ENCODE assay signal across 16 cellular contexts in the genomic region with DNA sequence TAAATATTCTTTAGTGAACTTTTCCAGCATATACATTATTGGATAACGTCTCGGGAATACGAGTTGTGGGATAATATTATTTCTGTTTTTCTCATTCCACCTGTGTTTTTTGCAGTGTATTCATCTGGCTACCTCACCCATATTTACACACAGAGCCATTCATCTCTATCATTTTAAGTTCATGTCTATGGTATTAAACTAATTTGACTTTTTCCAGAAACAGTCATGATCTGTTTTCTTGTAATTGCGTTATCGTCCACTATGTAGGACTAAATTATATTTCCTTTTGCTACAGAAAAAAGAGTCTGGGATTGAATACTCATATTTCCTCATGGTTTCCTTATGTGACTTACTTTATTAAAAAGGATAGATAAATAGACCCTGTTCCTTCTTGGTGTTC. TPM values are rescaled to one million over a fixed set of nuclear protein-coding genes. Genes with fewer than 3 reads are reported as not detected.
DNase-seq lines count a peak whose midpoint lies in the region; ATAC-seq and TF ChIP-seq lines count a peak whose summit lies in the region.
"Had no signal": no experiment of that assay in that cellular context is flagged by ENCODE, and none has a peak within 500 bp of the region (broad histone marks: within the 10 kb centered on the region; RNA-seq: fewer than 3 reads in every experiment).

No MANE protein-coding gene starts in this region.

- no peak overlapping the region for H2AFZ ChIP-seq in IMR-90 (replicated peaks; ENCODE audit: low read length, poor library complexity)

- no peak overlapping the region for H3K23ac ChIP-seq in IMR-90 (ENCODE audit: low read depth, low read length)

- H3K79me1 ChIP-seq in IMR-90 (ENCODE audit: low read depth in 1 of 2, low read length in 2 of 2) = peaks cover 20 to 48% of the 10 kb centered on the region in 2 experiments

- H3K18ac ChIP-seq in IMR-90 (ENCODE audit: low read depth, low read length) = no peak overlapping the region

- H3K9me3 ChIP-seq in IMR-90 (ENCODE audit: control insufficient read depth, insufficient read depth, low read length) (no peaks in the 10 kb centered on the region), neutrophil (no peaks in the 10 kb centered on the region), gastroesophageal sphincter (no peaks in the 10 kb centered on the region)
- H3K9me3 ChIP-seq: psoas muscle, tibial nerve had no signal

- H4K20me1 ChIP-seq in IMR-90 (ENCODE audit: insufficient read depth, low read length) = peaks cover 31% of the 10 kb centered on the region

- no peak overlapping the region for H3K56ac ChIP-seq in IMR-90 (ENCODE audit: extremely low read depth, insufficient read depth, low read length)

- H4K5ac ChIP-seq in IMR-90 (ENCODE audit: low read depth, low read length) = no peak overlapping the region

- peaks cover 0 to 1% of the 10 kb centered on the region in 2 donors for H3K36me3 Mint-ChIP-seq in activated T-cell treated with anti-CD3 and anti-CD28 coated beads, Interleukin-2, amount 50 U/mL, for 72 hours (ENCODE audit: insufficient read depth in 2 of 2)
- peaks cover 39% of the 10 kb centered on the region for H3K36me3 Mint-ChIP-seq in dendritic cell treated with granulocyte-macrophage colony-stimulating factor and Interleukin-4, amounts not matched to agents 40 ng/mL and 50 ng/mL, for 4 days (ENCODE audit: low read depth)

- H3K4ac ChIP-seq in IMR-90 (ENCODE audit: low read depth, low read length) = no peak overlapping the region

- no peak overlapping the region for H4K8ac ChIP-seq in IMR-90 (ENCODE audit: low read depth in 2 of 2, low read length in 2 of 2)

- H3K4me1 ChIP-seq in IMR-90 (ENCODE audit: control insufficient read depth, insufficient read depth, low read length) = peaks cover 14% of the 10 kb centered on the region
- peaks cover 63 to 68% of the 10 kb centered on the region in 2 experiments for H3K4me1 ChIP-seq in neutrophil (ENCODE audit: control insufficient read depth in 1 of 2, insufficient read depth in 1 of 2, low read depth in 1 of 2, low read length in 1 of 2)
- peaks cover 0 to 58% (median 19%) of the 10 kb centered on the region in 3 donors for H3K4me1 ChIP-seq in gastroesophageal sphincter

- dilution Hi-C loops in IMR-90 (cut with HindIII; ENCODE audit: low sequenced_read_pairs, unreplicated experiment) = no loop called here

- H2BK5ac ChIP-seq in IMR-90 (ENCODE audit: low read depth, low read length, poor library complexity, severe bottlenecking) = no peak overlapping the region

- no peak overlapping the region for H3K27ac ChIP-seq in IMR-90 (ENCODE audit: insufficient read depth, low read length)
- H3K27ac ChIP-seq in neutrophil = peak overlapping the region; percentile 97
- no peak overlapping the region for H3K27ac ChIP-seq in gastroesophageal sphincter
- H3K27ac ChIP-seq: psoas muscle had no signal

- peak overlapping the region; percentile 43; the same call in 1 of the 2 replicates for H2AK5ac ChIP-seq in IMR-90 (ENCODE audit: low read depth, low read length)

- H2BK120ac ChIP-seq in IMR-90 (ENCODE audit: low read depth, low read length) = no peak overlapping the region

- no peaks in the 10 kb centered on the region for H3K27me3 Mint-ChIP-seq in activated T-cell treated with anti-CD3 and anti-CD28 coated beads, Interleukin-2, amount 50 U/mL, for 72 hours (ENCODE audit: low read depth)
- no peaks in the 10 kb centered on the region for H3K27me3 Mint-ChIP-seq in dendritic cell treated with granulocyte-macrophage colony-stimulating factor and Interleukin-4, amounts not matched to agents 40 ng/mL and 50 ng/mL, for 4 days

- no peak overlapping the region for H2AK9ac ChIP-seq in IMR-90 (replicated peaks; ENCODE audit: low read depth, low read length, poor library complexity)

- H3K4me3 ChIP-seq in IMR-90 (ENCODE audit: insufficient read depth, low read depth, low read length) = no peak overlapping the region
- peak overlapping the region; percentile 86 to 94 for H3K4me3 ChIP-seq in neutrophil (ENCODE audit: low read depth in 1 of 2, low read length in 1 of 2)
- no peak overlapping the region for H3K4me3 ChIP-seq in gastroesophageal sphincter

- WGBS in IMR-90 (ENCODE audit: extremely low coverage in 2 of 2, insufficient read length in 1 of 2), 2 experiments = no CpG with 5 or more reads among the region's 5 CpGs
- 95 to 97% methylated on average over 5 of the region's 5 CpGs for WGBS in gastroesophageal sphincter (ENCODE audit: low coverage in 1 of 2), 2 donors

- POLR2A ChIA-PET in IMR-90 (lab: Charles Lee; ENCODE audit: unreplicated experiment) = interaction anchor here (0.6 kb wide), 2 partner anchors 64 to 118 kb away, joined by 4 to 8 read pairs; no protein-coding TSS in a partner anchor

- H3K9me3 Mint-ChIP-seq in activated T-cell treated with anti-CD3 and anti-CD28 coated beads, Interleukin-2, amount 50 U/mL, for 72 hours = no peaks in the 10 kb centered on the region
- H3K9me3 Mint-ChIP-seq in dendritic cell treated with granulocyte-macrophage colony-stimulating factor and Interleukin-4, amounts not matched to agents 40 ng/mL and 50 ng/mL, for 4 days = no peaks in the 10 kb centered on the region

- no peak overlapping the region for H3K14ac ChIP-seq in IMR-90 (replicated peaks; ENCODE audit: low read depth, low read length)

- TF ChIP-seq CTCF in IMR-90 (conservative IDR thresholded peaks at IDR 0.05; ENCODE audit: low read depth, low read length) (no peak), neutrophil (IDR thresholded peaks at IDR 0.05) (no peak), gastroesophageal sphincter (IDR thresholded peaks at IDR 0.05) (no peak), omental fat pad (IDR thresholded peaks at IDR 0.05) (no peak)

- in situ Hi-C loops in IMR-90 (cut with MboI; ENCODE audit: low sequenced_read_pairs) = no loop called here

- peak overlapping the region; percentile 83 to 99 for H3K4me3 Mint-ChIP-seq in activated T-cell treated with anti-CD3 and anti-CD28 coated beads, Interleukin-2, amount 50 U/mL, for 72 hours
- no peak overlapping the region for H3K4me3 Mint-ChIP-seq in dendritic cell treated with granulocyte-macrophage colony-stimulating factor and Interleukin-4, amounts not matched to agents 40 ng/mL and 50 ng/mL, for 4 days

- no peak overlapping the region for H4K91ac ChIP-seq in IMR-90 (ENCODE audit: insufficient read depth, low read depth, low read length)

- intact Hi-C loops in IMR-90 (cut with micrococcal nuclease) = loop anchor here (5.0 kb wide), 2 partner anchors 70 to 90 kb away; no protein-coding TSS in a partner anchor
- intact Hi-C loops in dendritic cell treated with granulocyte-macrophage colony-stimulating factor and Interleukin-4, amounts not matched to agents 40 ng/mL and 50 ng/mL, for 4 days (cut with micrococcal nuclease) = loop anchor here (10.0 kb wide), 2 partner anchors 72 to 108 kb away; a partner anchor contains a TSS

- no peak for TF ChIP-seq EP300 in gastroesophageal sphincter (IDR thresholded peaks at IDR 0.05)

- H2BK20ac ChIP-seq in IMR-90 (ENCODE audit: low read depth, low read length) = no peak overlapping the region

- H3K27ac Mint-ChIP-seq in activated T-cell treated with anti-CD3 and anti-CD28 coated beads, Interleukin-2, amount 50 U/mL, for 72 hours = peak overlapping the region; percentile 17
- H3K27ac Mint-ChIP-seq in dendritic cell treated with granulocyte-macrophage colony-stimulating factor and Interleukin-4, amounts not matched to agents 40 ng/mL and 50 ng/mL, for 4 days = peak overlapping the region; percentile 95

- H3K36me3 ChIP-seq in IMR-90 (ENCODE audit: control insufficient read depth, insufficient read depth, low read length) (0 out of 2 replicates have a peak, but pooled peaks cover 5% of the 10 kb centered on the region), neutrophil (peaks cover 12% of the 10 kb centered on the region), gastroesophageal sphincter (peaks cover 0 to 4% of the 10 kb centered on the region in 2 donors)

- TF ChIP-seq POLR2A in IMR-90 (IDR thresholded peaks at IDR 0.05; ENCODE audit: low read depth, low read length) (no peak), gastroesophageal sphincter (IDR thresholded peaks at IDR 0.05) (no peak)

- H3K4me2 ChIP-seq in IMR-90 (ENCODE audit: low read depth, low read length) = no peak overlapping the region

- ATAC-seq in activated T-cell treated with anti-CD3 and anti-CD28 coated beads, Interleukin-2, amount 50 U/mL, for 72 hours (replicated peaks in 1 of 2) = no peak
- ATAC-seq in IMR-90 (ENCODE audit: low read depth) (no peak), gastroesophageal sphincter (no peak), omental fat pad (ENCODE audit: low FRiP score) (no peak)
- ATAC-seq: psoas muscle had no signal

- no peak for DNase-seq in activated T-cell treated with anti-CD3 and anti-CD28 coated beads, Interleukin-2, amount 50 U/mL, for 72 hours
- DNase-seq in activated T-cell treated with anti-CD3 and anti-CD28 coated beads for 4 hours (no peak), IMR-90 (no peak), SHP77 treated with DMSO at 0.1 percent for 48 hours (lab: John Stamatoyannopoulos, UW) (no peak), omental fat pad (ENCODE audit: low spot score) (no peak)
- DNase-seq: amygdala, dermis blood vessel endothelial cell, DMS53, mesendoderm, NCI-H1436 treated with DMSO at 0.1 percent for 48 hours, NCI-H524, psoas muscle had no signal

- H3K9ac ChIP-seq in IMR-90 (ENCODE audit: low read depth, low read length) = no peak overlapping the region

- CTCF ChIA-PET in IMR-90 (lab: Yijun Ruan, JAX) = no interaction called here

- peaks cover 45% of the 10 kb centered on the region for H3K4me1 Mint-ChIP-seq in activated T-cell treated with anti-CD3 and anti-CD28 coated beads, Interleukin-2, amount 50 U/mL, for 72 hours (ENCODE audit: low read depth)
- peaks cover 48% of the 10 kb centered on the region for H3K4me1 Mint-ChIP-seq in dendritic cell treated with granulocyte-macrophage colony-stimulating factor and Interleukin-4, amounts not matched to agents 40 ng/mL and 50 ng/mL, for 4 days (ENCODE audit: low read depth)

- peaks cover 11% of the 10 kb centered on the region for H3K9me1 ChIP-seq in IMR-90 (ENCODE audit: insufficient read depth, low read length)

- H3K27me3 ChIP-seq in IMR-90 (ENCODE audit: control insufficient read depth, insufficient read depth, low read length) (no peaks in the 10 kb centered on the region), neutrophil (no peaks in the 10 kb centered on the region), gastroesophageal sphincter (no peaks in the 10 kb centered on the region)
- H3K27me3 ChIP-seq: tibial nerve had no signal

- no TSS peak for BruUV-seq in IMR-90 (replicated peaks; lab: Mats Ljungman, UMichigan)

- no peak overlapping the region for H2BK15ac ChIP-seq in IMR-90 (ENCODE audit: low read depth, low read length)

- TF ChIP-seq RAD21 in IMR-90 (IDR thresholded peaks at IDR 0.05; ENCODE audit: low read length) = no peak

TF ChIP-seq in IMR-90, 13 proteins besides CTCF, POLR2A, EP300 and RAD21 (continues in another document):
- no peak for TF ChIP-seq NFE2L2 (IDR thresholded peaks at IDR 0.05; ENCODE audit: low read depth, low read length)

RNA-seq across cellular contexts. Expression of a gene that starts 2.7 kb away (rescaled TPM):
- 10 to 100 TPM; 33.8 to 41.0 TPM for total RNA-seq in activated T-cell treated with anti-CD3 and anti-CD28 coated beads, Interleukin-2, amount 50 U/mL, for 72 hours
- total RNA-seq in IMR-90 (2012; rRNA removed) (8.4 and 8.9 TPM in 2 replicates), gastroesophageal sphincter (10 to 100 TPM; 12.9 to 21.7 (median 17.1) TPM), omental fat pad (10 to 100 TPM; 32.8 to 61.4 (median 45.7) TPM)
- 11.4 and 12.0 TPM in 2 replicates for polyA plus RNA-seq in IMR-90 (2012; rRNA removed)
- polyA plus RNA-seq in IMR-90 (2012; cell fraction: cytosol; rRNA removed) = 6.7 and 9.4 TPM in 2 replicates
- 23.7 and 37.4 TPM in 2 replicates for polyA plus RNA-seq in IMR-90 (2012; cell fraction: nucleus; rRNA removed; ENCODE audit: low replicate concordance)

Comparison
In these comparisons a context has a peak if more than half of its experiments do, and no peak if none do; other contexts are left out.
1. H3K4me3 ChIP-seq: peak in neutrophil (2 of 2); none in IMR-90 (single experiment) and gastroesophageal sphincter (0 of 2).